17 cellular contexts compared by ENCODE assay signal in the genomic region with DNA sequence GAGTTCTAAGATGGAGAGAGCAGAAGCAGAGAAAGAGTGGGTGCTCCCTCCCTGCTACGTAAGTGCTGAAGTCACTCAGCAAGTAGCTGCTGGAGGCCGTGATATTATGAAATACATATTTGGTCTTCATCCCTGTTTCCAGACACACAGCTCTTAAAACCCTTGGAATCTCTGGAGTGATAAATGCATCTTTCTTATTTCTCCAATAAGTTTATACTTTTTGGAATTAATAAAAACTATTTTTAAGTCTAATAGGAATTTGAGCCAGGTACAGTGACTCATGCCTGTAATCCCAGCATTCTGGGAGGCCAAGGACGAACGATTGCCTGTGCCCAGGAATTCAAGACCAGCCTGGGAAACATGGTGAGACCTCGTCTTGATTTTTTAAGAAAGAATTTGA.
DNase-seq lines count a peak whose midpoint lies in the region; ATAC-seq and TF ChIP-seq lines count a peak whose summit lies in the region.
"Had no signal": no experiment of that assay in that cellular context is flagged by ENCODE, and none has a peak within 500 bp of the region (broad histone marks: within the 10 kb centered on the region; RNA-seq: fewer than 3 reads in every experiment).

No MANE protein-coding gene starts in this region.

- no peaks in the 10 kb centered on the region for H3K79me1 ChIP-seq in H9 (ENCODE audit: insufficient read depth, low read depth, low read length, poor library complexity, severe bottlenecking)

- H2BK15ac ChIP-seq in H9 (ENCODE audit: low read depth, low read length) = no peak overlapping the region

- H3K27me3 Mint-ChIP-seq in H9 (ENCODE audit: low read depth) = no peaks in the 10 kb centered on the region
- H3K27me3 Mint-ChIP-seq: memory B cell had no signal

- H2BK12ac ChIP-seq in H9 (ENCODE audit: insufficient read length, low read depth, low read length) = no peak overlapping the region

- H3K23me2 ChIP-seq in H9 (ENCODE audit: insufficient read length, low read depth, low read length, poor library complexity, severe bottlenecking) = peaks cover 3% of the 10 kb centered on the region

- H3K27ac ChIP-seq in ascending aorta = peak overlapping the region; percentile 86
- peak overlapping the region; percentile 69 to 86 (median 78) for H3K27ac ChIP-seq in sigmoid colon
- H3K27ac ChIP-seq in H9 (ENCODE audit: insufficient read length, low read depth, low read length) = no peak overlapping the region
- H3K27ac ChIP-seq: VCaP had no signal

- peaks cover 8 to 26% of the 10 kb centered on the region in 2 donors for H3K4me1 ChIP-seq in ascending aorta
- peaks cover 0 to 63% (median 43%) of the 10 kb centered on the region in 4 donors for H3K4me1 ChIP-seq in sigmoid colon
- no peaks in the 10 kb centered on the region for H3K4me1 ChIP-seq in H9 (ENCODE audit: insufficient read depth, low read length)
- H3K4me1 ChIP-seq: Caco-2 had no signal

- no peaks in the 10 kb centered on the region for H3K9me3 Mint-ChIP-seq in H9
- H3K9me3 Mint-ChIP-seq: memory B cell had no signal

- H3K4me3 ChIP-seq in AG10803 (ENCODE audit: low read length) (no peak overlapping the region), ascending aorta (no peak overlapping the region), fibroblast of the aortic adventitia (ENCODE audit: low read depth, low read length) (no peak overlapping the region), sigmoid colon (no peak overlapping the region)

- no peak overlapping the region for H3K4me2 ChIP-seq in H9 (ENCODE audit: insufficient read depth, insufficient read length, low read length)

- no peak overlapping the region for H3K4me3 Mint-ChIP-seq in H9
- H3K4me3 Mint-ChIP-seq: memory B cell had no signal

- H2AFZ ChIP-seq in H9 (ENCODE audit: low read length) = no peak overlapping the region

- no peak overlapping the region for H2BK20ac ChIP-seq in H9 (ENCODE audit: low read depth, low read length, poor library complexity, severe bottlenecking)

- H2AK5ac ChIP-seq in H9 (ENCODE audit: insufficient read length, low read length) = no peak overlapping the region

- TF ChIP-seq POLR2A in sigmoid colon (IDR thresholded peaks at IDR 0.05) = no peak

- peak overlapping the region in 1 of 3 experiments; percentile 50; a peak in 1 of 7 replicates for H3K27ac Mint-ChIP-seq in H9

- intact Hi-C loops in ascending aorta (cut with DNase I) = loop anchor here (2.0 to 5.0 kb wide), 5 partner anchors 61 to 378 kb away; a partner anchor contains a TSS
- intact Hi-C loops in sigmoid colon (cut with DNase I) = loop anchor here (2.0 to 5.0 kb wide), 2 partner anchors 124 to 209 kb away; no protein-coding TSS in a partner anchor

- no peak overlapping the region for H3K23ac ChIP-seq in H9 (ENCODE audit: insufficient read length, low read depth, low read length)

- H3K9ac ChIP-seq in H9 (ENCODE audit: extremely low read depth, insufficient read length, low read length) = no peak overlapping the region

- no peak overlapping the region for H3K56ac ChIP-seq in H9 (ENCODE audit: insufficient read length, low read depth, low read length)

- H3K4me1 Mint-ChIP-seq in H9 = peaks cover 6 to 7% of the 10 kb centered on the region in 2 experiments

- no peak overlapping the region for H4K5ac ChIP-seq in H9 (ENCODE audit: insufficient read length, low read depth, low read length)

- no peak for ATAC-seq in HG03521 (IDR thresholded peaks at IDR 0.05; ENCODE audit: unreplicated experiment)
- ATAC-seq: stimulated activated naive CD8-positive, alpha-beta T cell treated with anti-CD3 and anti-CD28 coated beads, Interleukin-15, Interleukin-2, amounts not matched to agents 100 U/mL and 50 U/mL, for 24 hours had no signal

- no peaks in the 10 kb centered on the region for H4K20me1 ChIP-seq in H9 (ENCODE audit: control insufficient read depth, insufficient read depth, insufficient read length)

- H3K36me3 Mint-ChIP-seq in H9 (ENCODE audit: insufficient read depth in 1 of 3, low read depth in 3 of 3) = peaks cover 0 to 9% (median 5%) of the 10 kb centered on the region in 3 experiments; a peak in 4 of 7 replicates

- no peak overlapping the region for H2BK5ac ChIP-seq in H9 (ENCODE audit: insufficient read length, low read length)

- H3K9me3 ChIP-seq in ascending aorta = no peaks in the 10 kb centered on the region
- H3K9me3 ChIP-seq in sigmoid colon = no peaks in the 10 kb centered on the region
- no peaks in the 10 kb centered on the region for H3K9me3 ChIP-seq in H9 (ENCODE audit: control insufficient read depth, low read depth, low read length)
- H3K9me3 ChIP-seq: Caco-2 had no signal

- H2BK120ac ChIP-seq in H9 (ENCODE audit: low read depth, low read length, poor library complexity, severe bottlenecking) = no peak overlapping the region

- no peaks in the 10 kb centered on the region for H3K27me3 ChIP-seq in ascending aorta
- H3K27me3 ChIP-seq in sigmoid colon = no peaks in the 10 kb centered on the region
- no peaks in the 10 kb centered on the region for H3K27me3 ChIP-seq in H9 (ENCODE audit: insufficient read depth, low read length)

- TF ChIP-seq CTCF in AG10803 (conservative IDR thresholded peaks at IDR 0.05; ENCODE audit: low read length) = no peak
- no peak for TF ChIP-seq CTCF in ascending aorta (IDR thresholded peaks at IDR 0.05)
- no peak for TF ChIP-seq CTCF in fibroblast of the aortic adventitia (IDR thresholded peaks at IDR 0.05; ENCODE audit: insufficient read depth, low read length)
- no peak for TF ChIP-seq CTCF in sigmoid colon (IDR thresholded peaks at IDR 0.05)
- TF ChIP-seq CTCF in H9 (conservative IDR thresholded peaks at IDR 0.05) = no peak

- H4K8ac ChIP-seq in H9 (replicated peaks; ENCODE audit: insufficient read length, low read depth, low read length) = no peak overlapping the region

- no peak overlapping the region for H3T11ph ChIP-seq in H9 (ENCODE audit: low read length)

- H3K14ac ChIP-seq in H9 (ENCODE audit: insufficient read depth, low read length) = no peak overlapping the region

- 83 to 96% methylated on average over 5 of the region's 5 CpGs for WGBS in sigmoid colon, 2 donors
- no CpG with 5 or more reads among the region's 5 CpGs for WGBS in H9 (ENCODE audit: extremely low coverage, insufficient read length, low lambda C conversion rate)

- DNase-seq in AG10803 (ENCODE audit: low read depth) (peak; percentile 53), ascending aorta (ENCODE audit: low spot score in 2 of 2) (no peak), fibroblast of the aortic adventitia (ENCODE audit: low read depth) (peak; percentile 76), sigmoid colon (peak; percentile 79), SHP77 (lab: John Stamatoyannopoulos, UW) (no peak), H9 (no peak), AG08396 (ENCODE audit: low spot score) (no peak)
- DNase-seq: ACHN; activated CD8-positive, alpha-beta memory T cell treated with anti-CD3 and anti-CD28 coated beads for 24 hours; Caco-2; KG1; NCI-H146; NCI-H510A; stimulated activated naive CD8-positive, alpha-beta T cell treated with anti-CD3 and anti-CD28 coated beads, Interleukin-15, Interleukin-2, amounts not matched to agents 100 U/mL and 50 U/mL, for 24 hours had no signal

- H3K18ac ChIP-seq in H9 (ENCODE audit: insufficient read length, low read depth, low read length) = no peak overlapping the region

- H3K79me2 ChIP-seq in H9 (ENCODE audit: insufficient read depth, low read length) = no peaks in the 10 kb centered on the region

- H3K36me3 ChIP-seq in ascending aorta = peaks cover 4% of the 10 kb centered on the region in 2 donors
- H3K36me3 ChIP-seq in sigmoid colon = peaks cover 0 to 14% (median 0%) of the 10 kb centered on the region in 4 donors

- TF ChIP-seq EP300 in sigmoid colon (IDR thresholded peaks at IDR 0.05) = peak in 1 of 4 donors; percentile 14

- H3K4ac ChIP-seq in H9 (ENCODE audit: low read depth, low read length) = no peak overlapping the region

- H4K91ac ChIP-seq in H9 (ENCODE audit: insufficient read length, low read depth, low read length) = no peak overlapping the region

Comparison
In these comparisons a context has a peak if more than half of its experiments do, and no peak if none do; other contexts are left out.
1. DNase-seq: peak in AG10803 (single experiment), fibroblast of the aortic adventitia (single experiment) and sigmoid colon (single experiment); none in ascending aorta (0 of 2), SHP77 (0 of 2), H9 (single experiment) and AG08396 (single experiment).